In the genomic region with DNA sequence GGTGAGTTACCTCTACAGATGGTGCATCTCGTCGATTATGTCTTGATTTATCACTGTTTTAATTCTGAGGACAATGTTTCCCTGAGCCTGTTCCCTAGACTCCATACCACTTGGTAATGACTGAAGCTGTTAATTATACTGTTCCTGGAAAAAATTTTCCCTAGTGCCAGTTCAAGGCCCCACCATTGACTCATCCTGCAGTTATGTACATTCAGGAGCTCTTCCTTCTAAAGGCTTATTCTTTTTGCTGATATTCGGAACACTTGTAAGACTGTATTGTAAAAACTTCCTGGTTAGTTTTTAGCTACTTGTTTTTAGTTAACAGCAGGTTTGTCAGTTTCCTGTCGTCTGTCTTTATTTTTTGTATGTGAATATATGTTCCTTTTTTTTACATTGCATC, we compare ENCODE assay signal across 24 cellular contexts. TPM values are rescaled to one million over a fixed set of nuclear protein-coding genes. Genes with fewer than 3 reads are reported as not detected.
DNase-seq lines count a peak whose midpoint lies in the region; ATAC-seq and TF ChIP-seq lines count a peak whose summit lies in the region.
"Had no signal": no experiment of that assay in that cellular context is flagged by ENCODE, and none has a peak within 500 bp of the region (broad histone marks: within the 10 kb centered on the region; RNA-seq: fewer than 3 reads in every experiment).

No MANE protein-coding gene starts in this region.

- no peak overlapping the region for H3K9ac ChIP-seq in neural progenitor cell

- H3K4me3 Mint-ChIP-seq in HFFc6 (no peak overlapping the region), neural progenitor cell (no peak overlapping the region)
- H3K4me3 Mint-ChIP-seq in naive thymus-derived CD8-positive, alpha-beta T cell, result no peak overlapping the region
- H3K4me3 Mint-ChIP-seq: neural crest cell had no signal

- H3K4me2 ChIP-seq in neural progenitor cell, result no peak overlapping the region

- H2AFZ ChIP-seq in neural progenitor cell (replicated peaks), result no peak overlapping the region

- no peaks in the 10 kb centered on the region for H3K36me3 ChIP-seq in neural progenitor cell
- H3K36me3 ChIP-seq: SJSA1, WERI-Rb-1 had no signal

- H3K27ac Mint-ChIP-seq in HFFc6 (no peak overlapping the region), neural progenitor cell (no peak overlapping the region)
- H3K27ac Mint-ChIP-seq in naive thymus-derived CD8-positive, alpha-beta T cell, result no peak overlapping the region
- H3K27ac Mint-ChIP-seq: progenitor cell of endocrine pancreas had no signal

- no peak overlapping the region for H3K4me3 ChIP-seq in astrocyte of the spinal cord (ENCODE audit: low read depth, low read length)
- no peak overlapping the region for H3K4me3 ChIP-seq in neural progenitor cell
- H3K4me3 ChIP-seq: SJSA1 had no signal

- H3K27me3 Mint-ChIP-seq in HFFc6 (ENCODE audit: insufficient read depth), result peaks cover 23% of the 10 kb centered on the region
- H3K27me3 Mint-ChIP-seq in neural progenitor cell (ENCODE audit: insufficient read depth, low read depth), result peaks cover 2% of the 10 kb centered on the region
- H3K27me3 Mint-ChIP-seq in naive thymus-derived CD8-positive, alpha-beta T cell, result peaks cover 0 to 8% (median 1%) of the 10 kb centered on the region in 5 donors
- H3K27me3 Mint-ChIP-seq: progenitor cell of endocrine pancreas had no signal

- peaks cover 9% of the 10 kb centered on the region; the same call in 1 of the 2 replicates for H3K4me1 Mint-ChIP-seq in HFFc6 (ENCODE audit: low read depth)
- no peaks in the 10 kb centered on the region for H3K4me1 Mint-ChIP-seq in neural progenitor cell
- H3K4me1 Mint-ChIP-seq in naive thymus-derived CD8-positive, alpha-beta T cell, result no peaks in the 10 kb centered on the region
- H3K4me1 Mint-ChIP-seq: neural crest cell had no signal

- no peaks in the 10 kb centered on the region for H3K79me2 ChIP-seq in neural progenitor cell (ENCODE audit: low read depth)

- no peak for ATAC-seq in HG02588 (IDR thresholded peaks at IDR 0.05; ENCODE audit: unreplicated experiment)
- no peak for ATAC-seq in naive thymus-derived CD8-positive, alpha-beta T cell
- ATAC-seq: esophagus mucosa, left ventricle myocardium superior had no signal

- H3K27ac ChIP-seq in neural progenitor cell, result no peak overlapping the region
- H3K27ac ChIP-seq: SJSA1, WERI-Rb-1 had no signal

- in situ Hi-C loops in astrocyte of the spinal cord (cut with HindIII; ENCODE audit: low sequenced_read_pairs), result no loop called here

- no peaks in the 10 kb centered on the region for H3K27me3 ChIP-seq in neural progenitor cell
- H3K27me3 ChIP-seq: SJSA1 had no signal

- DNase-seq in A172 (ENCODE audit: low spot score) (peak; percentile 38), HFFc6 (peak; percentile 11), astrocyte of the spinal cord (ENCODE audit: low read depth, low spot score) (peak; percentile 22), iris pigment epithelial cell (ENCODE audit: low read depth) (peak; percentile 35), neural progenitor cell (ENCODE audit: low spot score) (no peak), NCI-H1092 (lab: John Stamatoyannopoulos, UW) (no peak)
- DNase-seq in naive thymus-derived CD8-positive, alpha-beta T cell, result no peak
- DNase-seq: activated gamma-delta T cell; amniotic stem cell; central memory CD4-positive, alpha-beta T cell; head of caudate nucleus; KBM-7; left ventricle myocardium superior; NCI-H1694 treated with DMSO at 0.1 percent for 48 hours; NCI-H2227 treated with DMSO at 0.1 percent for 48 hours; NCI-H774; OCI-M1; T-helper 2 cell; WERI-Rb-1 had no signal

- H3K4me1 ChIP-seq in neural progenitor cell, result no peaks in the 10 kb centered on the region
- H3K4me1 ChIP-seq: SJSA1 had no signal

- POLR2A ChIA-PET in naive thymus-derived CD8-positive, alpha-beta T cell (lab: Charles Lee), result no interaction called here

- H3F3A ChIP-seq in neural progenitor cell (ENCODE audit: low read depth), result no peaks in the 10 kb centered on the region

- H3K9me3 Mint-ChIP-seq in HFFc6 (no peaks in the 10 kb centered on the region), neural progenitor cell (no peaks in the 10 kb centered on the region)
- no peaks in the 10 kb centered on the region for H3K9me3 Mint-ChIP-seq in naive thymus-derived CD8-positive, alpha-beta T cell
- H3K9me3 Mint-ChIP-seq: neural crest cell had no signal

- H3K9me3 ChIP-seq in neural progenitor cell (ENCODE audit: low read depth), result no peaks in the 10 kb centered on the region
- H3K9me3 ChIP-seq: SJSA1 had no signal

- H3K36me3 Mint-ChIP-seq in HFFc6 (ENCODE audit: low read depth) (no peaks in the 10 kb centered on the region), neural progenitor cell (no peaks in the 10 kb centered on the region)
- H3K36me3 Mint-ChIP-seq in naive thymus-derived CD8-positive, alpha-beta T cell, result no peaks in the 10 kb centered on the region

- TF ChIP-seq CTCF in HFFc6 (IDR thresholded peaks at IDR 0.05) (no peak), astrocyte of the spinal cord (IDR thresholded peaks at IDR 0.05; ENCODE audit: low read depth, low read length) (no peak), neural progenitor cell (IDR thresholded peaks at IDR 0.05) (no peak)

- no peaks in the 10 kb centered on the region for H4K20me1 ChIP-seq in neural progenitor cell (ENCODE audit: low read depth)

RNA-seq across cellular contexts. Expression of a gene that starts 30.4 kb away (rescaled TPM):
- total RNA-seq in A172 (2014; rRNA removed; shearing (Covaris generic)), result 11.7 and 12.6 TPM in 2 replicates
- 10 to 100 TPM; 50.1 to 56.8 (median 54.3) TPM for total RNA-seq in HFFc6 (2021; fragmentation: NEBNext Ultra II Directional; extraction: Animal tissue kit (Norgen Biotek cat#: 25700))
- total RNA-seq in neural progenitor cell (ENCODE audit: low replicate concordance), result 42.6 and 72.0 TPM in 2 replicates
- total RNA-seq in naive thymus-derived CD8-positive, alpha-beta T cell, result 10 to 100 TPM; 37.5 to 39.5 TPM
- polyA plus RNA-seq in naive thymus-derived CD8-positive, alpha-beta T cell, result 10 to 100 TPM; 32.3 to 33.3 (median 32.8) TPM

Comparison
In these comparisons a context has a peak if more than half of its experiments do, and no peak if none do; other contexts are left out.
1. DNase-seq: peak in A172 (single experiment), HFFc6 (single experiment), astrocyte of the spinal cord (single experiment) and iris pigment epithelial cell (single experiment); none in neural progenitor cell (single experiment), NCI-H1092 (single experiment) and naive thymus-derived CD8-positive, alpha-beta T cell (0 of 10).